Comparison of ENCODE assay signal across 8 cellular contexts in genomic region chr13:44141213-44141724, GRCh38.
DNase-seq lines count a peak whose midpoint lies in the region; ATAC-seq and TF ChIP-seq lines count a peak whose summit lies in the region.

No MANE protein-coding gene starts in this region.

- H3K79me2 ChIP-seq in neural progenitor cell (ENCODE audit: low read depth): no peaks in the 10 kb centered on the region

- ATAC-seq in RWPE2 (ENCODE audit: low read depth) (no peak), HG02759 (IDR thresholded peaks at IDR 0.05; ENCODE audit: unreplicated experiment) (no peak), GM18505 (IDR thresholded peaks at IDR 0.05; ENCODE audit: unreplicated experiment) (no peak)

- no peaks in the 10 kb centered on the region for H3K27me3 ChIP-seq in H7 (ENCODE audit: control insufficient read depth, insufficient read depth, low read length)
- no peaks in the 10 kb centered on the region for H3K27me3 ChIP-seq in RWPE2 (ENCODE audit: insufficient read depth, poor library complexity, severe bottlenecking)
- H3K27me3 ChIP-seq in endocrine pancreas (ENCODE audit: control insufficient read depth, insufficient read depth, low read length): no peaks in the 10 kb centered on the region
- no peaks in the 10 kb centered on the region for H3K27me3 ChIP-seq in neural progenitor cell

- H4K20me1 ChIP-seq in neural progenitor cell (ENCODE audit: low read depth): no peaks in the 10 kb centered on the region

- DNase-seq in H7 (no peak), RWPE2 (ENCODE audit: low spot score) (no peak), neural progenitor cell (ENCODE audit: low spot score) (peak; percentile 20), NCI-H146 (lab: John Stamatoyannopoulos, UW) (no peak)
- no peak for DNase-seq in effector CD4-positive, alpha-beta T cell

- H3K9ac ChIP-seq in endocrine pancreas (ENCODE audit: control insufficient read depth, insufficient read depth, low read length) (peak overlapping the region; percentile 50), neural progenitor cell (peak overlapping the region; percentile 66)

- no peaks in the 10 kb centered on the region for H3K27me3 Mint-ChIP-seq in neural progenitor cell (ENCODE audit: insufficient read depth, low read depth)

- no peaks in the 10 kb centered on the region for H3K9me3 Mint-ChIP-seq in neural progenitor cell

- H3K27ac Mint-ChIP-seq in neural progenitor cell: peak overlapping the region; percentile 96

- no peaks in the 10 kb centered on the region for H3K36me3 ChIP-seq in H7 (replicated peaks; ENCODE audit: control insufficient read depth, insufficient read depth, low read length)
- H3K36me3 ChIP-seq in RWPE2 (ENCODE audit: low read depth): no peaks in the 10 kb centered on the region
- no peaks in the 10 kb centered on the region for H3K36me3 ChIP-seq in endocrine pancreas (ENCODE audit: control insufficient read depth, insufficient read depth, low read length)
- no peaks in the 10 kb centered on the region for H3K36me3 ChIP-seq in neural progenitor cell

- H3K27ac ChIP-seq in RWPE2 (ENCODE audit: poor library complexity, severe bottlenecking): peak overlapping the region; percentile 69
- H3K27ac ChIP-seq in neural progenitor cell: peak overlapping the region; percentile 90

- H3K4me3 ChIP-seq in H7 (ENCODE audit: insufficient read depth, low read depth, low read length): peak overlapping the region; percentile 71
- H3K4me3 ChIP-seq in RWPE2 (ENCODE audit: severe bottlenecking): peak overlapping the region; percentile 31
- no peak overlapping the region for H3K4me3 ChIP-seq in endocrine pancreas (ENCODE audit: control insufficient read depth, insufficient read depth, low read length)
- H3K4me3 ChIP-seq in neural progenitor cell: peak overlapping the region; percentile 46

- peak overlapping the region; percentile 90 for H2AFZ ChIP-seq in neural progenitor cell (replicated peaks)

- no peaks in the 10 kb centered on the region for H3K36me3 Mint-ChIP-seq in neural progenitor cell

- H3K4me1 ChIP-seq in RWPE2 (ENCODE audit: insufficient read depth, poor library complexity, severe bottlenecking) (peaks cover 21% of the 10 kb centered on the region), endocrine pancreas (ENCODE audit: control insufficient read depth, insufficient read depth, low read length) (peaks cover 9% of the 10 kb centered on the region), neural progenitor cell (peaks cover 21% of the 10 kb centered on the region)

- peaks cover 41% of the 10 kb centered on the region for H3K4me1 Mint-ChIP-seq in neural progenitor cell

- peak overlapping the region; percentile 83 for H3K4me3 Mint-ChIP-seq in neural progenitor cell

- TF ChIP-seq CTCF in RWPE2 (IDR thresholded peaks at IDR 0.05; ENCODE audit: poor library complexity, severe bottlenecking) (no peak), neural progenitor cell (IDR thresholded peaks at IDR 0.05) (no peak)

- peak overlapping the region; percentile 83 for H3K4me2 ChIP-seq in neural progenitor cell

- no peak for TF ChIP-seq POLR2A in GM18505 (IDR thresholded peaks at IDR 0.05; ENCODE audit: borderline replicate concordance, extremely low read depth, insufficient read depth, insufficient read length)

- peaks cover 14% of the 10 kb centered on the region for H3F3A ChIP-seq in neural progenitor cell (ENCODE audit: low read depth)

- H3K9me3 ChIP-seq in RWPE2 (ENCODE audit: severe bottlenecking) (no peaks in the 10 kb centered on the region), endocrine pancreas (ENCODE audit: control insufficient read depth, low read length) (no peaks in the 10 kb centered on the region), neural progenitor cell (ENCODE audit: low read depth) (no peaks in the 10 kb centered on the region)
